9 cellular contexts compared by ENCODE assay signal in the genomic region with DNA sequence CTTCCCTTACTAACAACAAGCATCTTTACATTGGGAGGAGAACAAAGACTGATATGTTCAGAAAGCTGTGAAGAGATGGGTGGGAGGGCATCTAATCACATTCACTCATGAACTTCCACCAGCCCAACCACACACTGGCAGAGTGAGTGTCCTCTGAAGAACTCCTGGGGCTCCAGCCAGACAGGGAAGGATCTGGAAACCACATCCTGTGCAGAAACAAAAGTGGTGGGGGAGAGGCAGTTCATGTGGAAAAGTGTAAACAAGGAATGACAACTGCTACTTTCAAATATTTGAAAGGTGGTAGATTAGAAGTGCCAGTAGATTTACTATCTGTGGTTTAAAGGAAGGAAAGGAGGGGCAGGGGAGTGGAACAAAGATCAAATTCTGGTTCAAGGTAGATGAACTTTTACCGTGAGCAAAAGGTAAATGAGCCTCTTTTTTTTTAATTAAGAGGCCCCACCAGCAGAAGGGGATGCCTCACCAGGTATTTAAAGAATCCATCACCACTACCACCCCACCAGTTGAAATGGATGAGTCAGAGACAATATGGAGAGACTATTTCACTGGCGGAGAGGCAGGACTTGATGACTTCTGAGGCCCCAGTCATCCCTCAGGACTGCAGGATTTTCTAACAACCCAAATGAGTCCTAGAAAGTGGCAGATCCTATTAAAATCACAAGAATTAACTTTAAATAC. TPM values are rescaled to one million over a fixed set of nuclear protein-coding genes. Genes with fewer than 3 reads are reported as not detected.
DNase-seq lines count a peak whose midpoint lies in the region; ATAC-seq, FAIRE-seq and TF ChIP-seq lines count a peak whose summit lies in the region.
"Had no signal": no experiment of that assay in that cellular context is flagged by ENCODE, and none has a peak within 500 bp of the region (broad histone marks: within the 10 kb centered on the region; RNA-seq: fewer than 3 reads in every experiment).

No MANE protein-coding gene starts in this region.

- no peak overlapping the region for H3K4me3 ChIP-seq in BLaER1
- H3K4me3 ChIP-seq in left lung: no peak overlapping the region
- no peak overlapping the region for H3K4me3 ChIP-seq in HAP-1

- peak overlapping the region; percentile 23 for H3K4me2 ChIP-seq in BLaER1

- H3K9me3 ChIP-seq in BLaER1 (no peaks in the 10 kb centered on the region), left lung (no peaks in the 10 kb centered on the region), HAP-1 (no peaks in the 10 kb centered on the region)

- DNase-seq in HTR-8/SVneo (ENCODE audit: insufficient read length, low spot score): peak; percentile 77
- peak; percentile 95 for DNase-seq in amniotic epithelial cell (ENCODE audit: low read depth)
- peak in 1 of 2 donors; percentile 43 for DNase-seq in left lung
- no peak for DNase-seq in activated T-cell treated with anti-CD3 and anti-CD28 coated beads, Interleukin-2, amount 50 U/mL, for 1 hour
- no peak for DNase-seq in GM10266 (ENCODE audit: extremely low spot score)
- no peak for DNase-seq in HAP-1 (ENCODE audit: low spot score in 2 of 2)
- no peak for DNase-seq in NCI-H1417 treated with DMSO at 0.1 percent for 48 hours (lab: John Stamatoyannopoulos, UW)
- DNase-seq: erythroblast had no signal

- H3K27ac ChIP-seq in BLaER1 (no peak overlapping the region), left lung (no peak overlapping the region)

- peaks cover 63% of the 10 kb centered on the region for H3K36me3 ChIP-seq in BLaER1
- H3K36me3 ChIP-seq in left lung: peaks cover 0 to 41% of the 10 kb centered on the region in 2 donors
- peaks cover 72% of the 10 kb centered on the region for H3K36me3 ChIP-seq in HAP-1 (replicated peaks)

- H3K9ac ChIP-seq in BLaER1: no peak overlapping the region

- in situ Hi-C loops in HAP-1 (cut with MboI; ENCODE audit: low sequenced_read_pairs): no loop called here

- peak; percentile 59 for ATAC-seq in left lung

- peak; percentile 9 for FAIRE-seq in HTR-8/SVneo (lab: Jason Lieb, UNC)

- intact Hi-C loops in left lung (cut with DNase I): no loop called here

- TF ChIP-seq CTCF in left lung (IDR thresholded peaks at IDR 0.05) (no peak), GM10266 (IDR thresholded peaks at IDR 0.05; ENCODE audit: control insufficient read depth, insufficient read depth, low read depth, missing control alignments) (no peak)

- no peaks in the 10 kb centered on the region for H4K20me1 ChIP-seq in BLaER1

- peaks cover 10% of the 10 kb centered on the region for H3K4me1 ChIP-seq in BLaER1
- peaks cover 4 to 7% of the 10 kb centered on the region in 2 donors for H3K4me1 ChIP-seq in left lung
- H3K4me1 ChIP-seq in HAP-1: no peaks in the 10 kb centered on the region

- H3K27me3 ChIP-seq in BLaER1: no peaks in the 10 kb centered on the region
- no peaks in the 10 kb centered on the region for H3K27me3 ChIP-seq in left lung
- no peaks in the 10 kb centered on the region for H3K27me3 ChIP-seq in HAP-1 (ENCODE audit: low read depth)

RNA-seq across cellular contexts. Expression of a gene that starts 34.5 kb away (rescaled TPM):
- total RNA-seq in left lung: 10 to 100 TPM; 28.0 to 32.4 TPM

Comparison
In these comparisons a context has a peak if more than half of its experiments do, and no peak if none do; other contexts are left out.
1. DNase-seq: peak in HTR-8/SVneo (single experiment) and amniotic epithelial cell (single experiment); none in activated T-cell treated with anti-CD3 and anti-CD28 coated beads, Interleukin-2, amount 50 U/mL, for 1 hour (single experiment), GM10266 (single experiment), HAP-1 (0 of 2) and NCI-H1417 treated with DMSO at 0.1 percent for 48 hours (single experiment).